ENCODE assay signal across 20 cellular contexts in the genomic region with DNA sequence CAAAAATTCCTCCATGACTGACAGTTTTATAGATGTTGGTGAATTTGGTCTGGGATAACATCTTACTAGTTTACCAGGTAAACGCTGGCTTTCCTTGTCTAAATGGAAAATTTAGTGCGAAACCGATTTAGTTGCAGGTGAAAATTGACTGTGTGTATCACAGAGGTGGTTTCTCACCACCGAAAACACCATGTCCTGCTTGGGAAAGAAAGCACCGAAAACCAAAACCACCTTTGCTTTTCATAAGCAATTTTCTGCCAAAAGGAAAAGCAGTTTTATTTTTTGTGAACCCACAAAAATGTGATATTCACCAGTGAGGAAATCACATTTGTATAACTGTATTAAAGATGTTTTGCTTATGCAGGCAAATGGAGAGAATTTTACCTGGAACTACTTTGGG.
DNase-seq lines count a peak whose midpoint lies in the region; ATAC-seq and TF ChIP-seq lines count a peak whose summit lies in the region.
"Had no signal": no experiment of that assay in that cellular context is flagged by ENCODE, and none has a peak within 500 bp of the region (broad histone marks: within the 10 kb centered on the region; RNA-seq: fewer than 3 reads in every experiment).

No MANE protein-coding gene starts in this region.

- no peak for TF ChIP-seq CTCF in MM.1S (IDR thresholded peaks at IDR 0.05; ENCODE audit: low read length)
- no peak for TF ChIP-seq CTCF in type B pancreatic cell (conservative IDR thresholded peaks at IDR 0.05)

- no peak overlapping the region for H3K4me2 ChIP-seq in MM.1S (ENCODE audit: low read depth, low read length)
- H3K4me2 ChIP-seq: BLaER1 treated with 17β-estradiol and CSF1 and Interleukin-3, amounts not matched to agents 10 nM and 100 nM had no signal

- H2AFZ ChIP-seq in MM.1S (ENCODE audit: low read length), result no peak overlapping the region

- H3K4me1 ChIP-seq in MM.1S (ENCODE audit: low read length), result no peaks in the 10 kb centered on the region
- H3K4me1 ChIP-seq: BLaER1 treated with 17β-estradiol and CSF1 and Interleukin-3, amounts not matched to agents 10 nM and 100 nM; Caco-2 had no signal

- ATAC-seq in natural killer cell treated with Interleukin-12 subunit alpha and Interleukin-12 subunit beta and Interleukin-15 and Interleukin-18, amount 100 ng/mL, for 72 hours, result no peak
- ATAC-seq: CD8-positive, alpha-beta T cell; GM12878 had no signal

- no peaks in the 10 kb centered on the region for H3K4me1 Mint-ChIP-seq in natural killer cell treated with Interleukin-12 subunit alpha and Interleukin-12 subunit beta and Interleukin-15 and Interleukin-18, amount 100 ng/mL, for 72 hours (ENCODE audit: low read depth in 2 of 2)
- no peaks in the 10 kb centered on the region for H3K4me1 Mint-ChIP-seq in type B pancreatic cell (ENCODE audit: unreplicated experiment)
- H3K4me1 Mint-ChIP-seq: B cell had no signal

- H3K27ac ChIP-seq in MM.1S (ENCODE audit: low read length), result no peak overlapping the region
- H3K27ac ChIP-seq: BLaER1 treated with 17β-estradiol and CSF1 and Interleukin-3, amounts not matched to agents 10 nM and 100 nM; C4-2B had no signal

- H3K9me2 ChIP-seq in MM.1S (replicated peaks; ENCODE audit: insufficient read depth, low read length), result no peaks in the 10 kb centered on the region

- DNase-seq in GM04503 (ENCODE audit: low read depth) (peak; percentile 11), MM.1S (peak; percentile 78), astrocyte of the hippocampus (ENCODE audit: low read depth, low spot score) (peak; percentile 39), type B pancreatic cell (ENCODE audit: extremely low spot score, unreplicated experiment) (no peak), islet precursor cell (no peak), NCI-H345 treated with DMSO at 0.1 percent for 48 hours (lab: John Stamatoyannopoulos, UW; ENCODE audit: unreplicated experiment) (no peak)
- no peak for DNase-seq in natural killer cell treated with Interleukin-12 subunit alpha and Interleukin-12 subunit beta and Interleukin-15 and Interleukin-18, amount 100 ng/mL, for 72 hours (ENCODE audit: low spot score)
- DNase-seq: 8988T; ACHN; AML-193; Caco-2; Calu3; CD4-positive, alpha-beta T cell; CD8-positive, alpha-beta T cell; DMS79 treated with DMSO at 0.1 percent for 48 hours; GF-D8 had no signal

- no peaks in the 10 kb centered on the region for H3K36me3 ChIP-seq in MM.1S (replicated peaks; ENCODE audit: insufficient read depth, low read length)
- H3K36me3 ChIP-seq: BLaER1 treated with 17β-estradiol and CSF1 and Interleukin-3, amounts not matched to agents 10 nM and 100 nM had no signal

- peaks cover 88% of the 10 kb centered on the region for H3K27me3 ChIP-seq in MM.1S (replicated peaks; ENCODE audit: insufficient read depth, low read length)
- H3K27me3 ChIP-seq: BLaER1 treated with 17β-estradiol and CSF1 and Interleukin-3, amounts not matched to agents 10 nM and 100 nM had no signal

- H3K9ac ChIP-seq in MM.1S (ENCODE audit: low read length), result no peak overlapping the region
- H3K9ac ChIP-seq: BLaER1 treated with 17β-estradiol and CSF1 and Interleukin-3, amounts not matched to agents 10 nM and 100 nM had no signal

- no peak overlapping the region for H3K4me3 ChIP-seq in MM.1S (ENCODE audit: low read length)
- H3K4me3 ChIP-seq: BLaER1 treated with 17β-estradiol and CSF1 and Interleukin-3, amounts not matched to agents 10 nM and 100 nM; GM12878 had no signal

- no peaks in the 10 kb centered on the region for H3K9me3 Mint-ChIP-seq in natural killer cell treated with Interleukin-12 subunit alpha and Interleukin-12 subunit beta and Interleukin-15 and Interleukin-18, amount 100 ng/mL, for 72 hours
- no peaks in the 10 kb centered on the region for H3K9me3 Mint-ChIP-seq in type B pancreatic cell
- H3K9me3 Mint-ChIP-seq: CD4-positive, alpha-beta T cell; CD8-positive, alpha-beta T cell had no signal

- H3K79me2 ChIP-seq in MM.1S (ENCODE audit: low read length), result no peaks in the 10 kb centered on the region

- H3K27ac Mint-ChIP-seq in natural killer cell treated with Interleukin-12 subunit alpha and Interleukin-12 subunit beta and Interleukin-15 and Interleukin-18, amount 100 ng/mL, for 72 hours, result no peak overlapping the region
- no peak overlapping the region for H3K27ac Mint-ChIP-seq in type B pancreatic cell
- H3K27ac Mint-ChIP-seq: B cell; CD4-positive, alpha-beta T cell; CD8-positive, alpha-beta T cell had no signal

- H3K9me3 ChIP-seq in MM.1S (replicated peaks; ENCODE audit: insufficient read depth, low read length), result no peaks in the 10 kb centered on the region
- H3K9me3 ChIP-seq: Caco-2 had no signal

- H3F3A ChIP-seq in MM.1S (ENCODE audit: insufficient read depth, low read length), result 0 out of 2 replicates have a peak, but pooled peaks cover 4% of the 10 kb centered on the region

- H3K36me3 Mint-ChIP-seq in natural killer cell treated with Interleukin-12 subunit alpha and Interleukin-12 subunit beta and Interleukin-15 and Interleukin-18, amount 100 ng/mL, for 72 hours, result no peaks in the 10 kb centered on the region
- no peaks in the 10 kb centered on the region for H3K36me3 Mint-ChIP-seq in type B pancreatic cell
- H3K36me3 Mint-ChIP-seq: CD8-positive, alpha-beta T cell had no signal

- H4K20me1 ChIP-seq in MM.1S (ENCODE audit: insufficient read depth, low read length), result no peaks in the 10 kb centered on the region
- H4K20me1 ChIP-seq: BLaER1 treated with 17β-estradiol and CSF1 and Interleukin-3, amounts not matched to agents 10 nM and 100 nM had no signal

- H3K4me3 Mint-ChIP-seq in natural killer cell treated with Interleukin-12 subunit alpha and Interleukin-12 subunit beta and Interleukin-15 and Interleukin-18, amount 100 ng/mL, for 72 hours, result no peak overlapping the region
- no peak overlapping the region for H3K4me3 Mint-ChIP-seq in type B pancreatic cell
- H3K4me3 Mint-ChIP-seq: B cell; CD4-positive, alpha-beta T cell; CD8-positive, alpha-beta T cell had no signal

- no peaks in the 10 kb centered on the region for H3K27me3 Mint-ChIP-seq in natural killer cell treated with Interleukin-12 subunit alpha and Interleukin-12 subunit beta and Interleukin-15 and Interleukin-18, amount 100 ng/mL, for 72 hours
- H3K27me3 Mint-ChIP-seq in type B pancreatic cell, result no peaks in the 10 kb centered on the region
- H3K27me3 Mint-ChIP-seq: B cell had no signal

Comparison
In these comparisons a context has a peak if more than half of its experiments do, and no peak if none do; other contexts are left out.
1. DNase-seq: peak in GM04503 (single experiment), MM.1S (single experiment) and astrocyte of the hippocampus (single experiment); none in natural killer cell treated with Interleukin-12 subunit alpha and Interleukin-12 subunit beta and Interleukin-15 and Interleukin-18, amount 100 ng/mL, for 72 hours (single experiment), type B pancreatic cell (single experiment), islet precursor cell (single experiment) and NCI-H345 treated with DMSO at 0.1 percent for 48 hours (single experiment).